ENCODE assay signal across 2 cellular contexts in the genomic region with DNA sequence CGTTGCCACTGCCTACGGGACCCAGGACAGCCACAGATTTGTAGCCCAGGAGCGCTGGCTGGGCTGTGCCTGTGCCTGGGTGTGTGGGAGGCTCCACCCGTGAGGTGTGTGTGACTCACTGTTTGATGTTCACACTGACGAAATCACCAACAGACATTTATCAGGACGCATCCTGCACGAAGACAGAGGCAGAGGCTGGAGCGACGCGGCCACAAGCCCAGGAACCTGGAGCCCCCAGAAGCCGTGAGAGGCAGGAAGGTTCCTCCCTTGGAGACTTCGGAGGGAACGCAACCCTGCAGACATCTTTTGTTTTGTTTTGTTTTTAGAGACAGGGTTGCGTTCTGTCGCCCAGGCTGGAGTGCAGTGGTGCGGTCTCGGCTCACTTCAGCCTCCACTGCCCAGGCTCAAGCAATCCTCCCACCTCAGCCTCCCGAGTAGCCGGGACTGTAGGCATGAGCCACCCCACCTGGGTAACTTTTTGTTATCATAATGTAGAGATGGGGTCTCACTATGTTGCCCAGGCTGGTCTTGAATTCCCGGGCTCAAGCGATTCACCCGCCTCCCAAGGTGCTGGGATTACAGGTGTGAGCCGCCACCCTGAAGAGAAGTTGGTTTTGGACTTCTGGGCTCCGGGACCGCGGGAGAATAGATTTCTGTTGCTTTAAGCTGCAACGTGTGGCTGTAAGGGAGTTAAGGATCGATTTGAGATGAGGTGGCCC.
TF ChIP-seq lines count a peak whose summit lies in the region.

No MANE protein-coding gene starts in this region.

TF ChIP-seq in GM12891, 5 proteins besides CTCF, POLR2A, EP300 and RAD21:
- TF ChIP-seq POLR2AphosphoS5 (IDR thresholded peaks at IDR 0.05; ENCODE audit: low read depth, low read length) (no peak), SPI1 (IDR thresholded peaks at IDR 0.05; ENCODE audit: low read depth, low read length) (no peak), TAF1 (IDR thresholded peaks at IDR 0.05; ENCODE audit: low read depth, low read length) (no peak), PAX5 (IDR thresholded peaks at IDR 0.05; ENCODE audit: insufficient read depth, low read length, severe bottlenecking) (no peak), POU2F2 (IDR thresholded peaks at IDR 0.05; ENCODE audit: low read depth, low read length) (no peak)

TF ChIP-seq in K562, 482 proteins besides CTCF, POLR2A, EP300 and RAD21 (continues in another document):
- TF ChIP-seq ZBTB33 (CRISPR knock-in tag; IDR thresholded peaks at IDR 0.05) = no peak
- TF ChIP-seq PYGO2 (tag; IDR thresholded peaks at IDR 0.05) = no peak
- TF ChIP-seq RCOR1 (IDR thresholded peaks at IDR 0.05; ENCODE audit: borderline replicate concordance in 1 of 2, low read depth in 2 of 2, low read length in 2 of 2) = peak in 1 of 2 experiments; percentile 87; a peak in 2 of 4 replicates
- TF ChIP-seq ZNF561 (CRISPR knock-in tag; conservative IDR thresholded peaks at IDR 0.05) = no peak
- no peak for TF ChIP-seq FOXJ3 (CRISPR knock-in tag; IDR thresholded peaks at IDR 0.05)
- TF ChIP-seq U2AF1 (optimal IDR thresholded peaks at IDR 0.05; ENCODE audit: low read depth, low read length) = no peak
- no peak for TF ChIP-seq BCL6 (CRISPR knock-in tag; IDR thresholded peaks at IDR 0.05)
- TF ChIP-seq ZNF197 (CRISPR knock-in tag; IDR thresholded peaks at IDR 0.05; ENCODE audit: low read depth) = no peak
- peak in 1 of 2 experiments; percentile 84; a peak in 2 of 4 replicates for TF ChIP-seq UBTF (IDR thresholded peaks at IDR 0.05; ENCODE audit: borderline replicate concordance in 1 of 2, low read depth in 2 of 2, low read length in 2 of 2)
- peak; percentile 79 for TF ChIP-seq MYNN (IDR thresholded peaks at IDR 0.05)
- TF ChIP-seq MYNN (CRISPR knock-in tag; IDR thresholded peaks at IDR 0.05) = no peak
- TF ChIP-seq NCOR1 (IDR thresholded peaks at IDR 0.05) = peak; percentile 10; the same call in 1 of the 2 replicates
- TF ChIP-seq MTA3 (IDR thresholded peaks at IDR 0.05; ENCODE audit: borderline replicate concordance) = peak; percentile 72
- no peak for TF ChIP-seq XRCC5 (IDR thresholded peaks at IDR 0.05; ENCODE audit: low read depth, low read length)
- TF ChIP-seq BMI1 (IDR thresholded peaks at IDR 0.05; ENCODE audit: low read length) = no peak
- no peak for TF ChIP-seq EWSR1 (IDR thresholded peaks at IDR 0.05; ENCODE audit: borderline replicate concordance, low read depth, partially characterized antibody)
- TF ChIP-seq GATA2 (CRISPR knock-in tag; IDR thresholded peaks at IDR 0.05) = no peak
- TF ChIP-seq ZNF79 (CRISPR knock-in tag; IDR thresholded peaks at IDR 0.05; ENCODE audit: low read depth) = no peak
- TF ChIP-seq PML (IDR thresholded peaks at IDR 0.05; ENCODE audit: low read length) = no peak
- peak; percentile 20 for TF ChIP-seq PRDM10 (IDR thresholded peaks at IDR 0.05; ENCODE audit: partially characterized antibody)
- 0 out of 2 replicates have a peak, but pooled peaks have one; percentile 33 for TF ChIP-seq ZNF583 (CRISPR knock-in tag; IDR thresholded peaks at IDR 0.05)
- TF ChIP-seq HIVEP1 (CRISPR knock-in tag; IDR thresholded peaks at IDR 0.05) = no peak
- TF ChIP-seq ZNF133 (CRISPR knock-in tag; IDR thresholded peaks at IDR 0.05) = no peak
- no peak for TF ChIP-seq SNRNP70 (optimal IDR thresholded peaks at IDR 0.05; ENCODE audit: low read depth, low read length)
- TF ChIP-seq, protein P1, sequence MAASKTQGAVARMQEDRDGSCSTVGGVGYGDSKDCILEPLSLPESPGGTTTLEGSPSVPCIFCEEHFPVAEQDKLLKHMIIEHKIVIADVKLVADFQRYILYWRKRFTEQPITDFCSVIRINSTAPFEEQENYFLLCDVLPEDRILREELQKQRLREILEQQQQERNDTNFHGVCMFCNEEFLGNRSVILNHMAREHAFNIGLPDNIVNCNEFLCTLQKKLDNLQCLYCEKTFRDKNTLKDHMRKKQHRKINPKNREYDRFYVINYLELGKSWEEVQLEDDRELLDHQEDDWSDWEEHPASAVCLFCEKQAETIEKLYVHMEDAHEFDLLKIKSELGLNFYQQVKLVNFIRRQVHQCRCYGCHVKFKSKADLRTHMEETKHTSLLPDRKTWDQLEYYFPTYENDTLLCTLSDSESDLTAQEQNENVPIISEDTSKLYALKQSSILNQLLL (CRISPR knock-in tag; IDR thresholded peaks at IDR 0.05; ENCODE audit: borderline replicate concordance) = no peak
- TF ChIP-seq YY1 (IDR thresholded peaks at IDR 0.05; ENCODE audit: borderline replicate concordance in 1 of 3, control insufficient read depth in 1 of 3, extremely low read depth in 1 of 3, insufficient read depth in 3 of 3, insufficient read length in 1 of 3, insufficient replicate concordance in 2 of 3, low read depth in 1 of 3, low read length in 2 of 3) = no peak
- TF ChIP-seq HDAC6 (IDR thresholded peaks at IDR 0.05; ENCODE audit: low read depth, low read length) = no peak
- TF ChIP-seq SMAD4 (CRISPR knock-in tag; conservative IDR thresholded peaks at IDR 0.05) = peak; percentile 82
- no peak for TF ChIP-seq NR3C1 (CRISPR knock-in tag; IDR thresholded peaks at IDR 0.05)
- TF ChIP-seq MYBL2 (IDR thresholded peaks at IDR 0.05; ENCODE audit: low read depth) = no peak
- no peak for TF ChIP-seq MYBL2 (CRISPR knock-in tag; IDR thresholded peaks at IDR 0.05; ENCODE audit: borderline replicate concordance)
- no peak for TF ChIP-seq ZNF24 (IDR thresholded peaks at IDR 0.05)
- no peak for TF ChIP-seq DEAF1 (CRISPR knock-in tag; IDR thresholded peaks at IDR 0.05)
- TF ChIP-seq FOXJ2 (tag; IDR thresholded peaks at IDR 0.05) = no peak
- TF ChIP-seq, protein P2, sequence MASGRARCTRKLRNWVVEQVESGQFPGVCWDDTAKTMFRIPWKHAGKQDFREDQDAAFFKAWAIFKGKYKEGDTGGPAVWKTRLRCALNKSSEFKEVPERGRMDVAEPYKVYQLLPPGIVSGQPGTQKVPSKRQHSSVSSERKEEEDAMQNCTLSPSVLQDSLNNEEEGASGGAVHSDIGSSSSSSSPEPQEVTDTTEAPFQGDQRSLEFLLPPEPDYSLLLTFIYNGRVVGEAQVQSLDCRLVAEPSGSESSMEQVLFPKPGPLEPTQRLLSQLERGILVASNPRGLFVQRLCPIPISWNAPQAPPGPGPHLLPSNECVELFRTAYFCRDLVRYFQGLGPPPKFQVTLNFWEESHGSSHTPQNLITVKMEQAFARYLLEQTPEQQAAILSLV (tag; IDR thresholded peaks at IDR 0.05) = no peak
- TF ChIP-seq NCOA2 (IDR thresholded peaks at IDR 0.05; ENCODE audit: partially characterized antibody in 2 of 2) = no peak
- TF ChIP-seq ZNF324 (CRISPR knock-in tag; IDR thresholded peaks at IDR 0.05) = 0 out of 2 replicates have a peak, but pooled peaks have one; percentile 51
- no peak for TF ChIP-seq ZNF263 (CRISPR knock-in tag; IDR thresholded peaks at IDR 0.05; ENCODE audit: borderline replicate concordance)
- peak in 1 of 2 experiments; percentile 54; a peak in 2 of 4 replicates for TF ChIP-seq NRF1 (conservative IDR thresholded peaks at IDR 0.05 in 1 of 2, IDR thresholded peaks at IDR 0.05 in 1 of 2)
- peak; percentile 47 for TF ChIP-seq POLR2G (IDR thresholded peaks at IDR 0.05; ENCODE audit: low read depth, low read length)
- no peak for TF ChIP-seq ZNF232 (CRISPR knock-in tag; IDR thresholded peaks at IDR 0.05)
- no peak for TF ChIP-seq SLC30A9 (CRISPR knock-in tag; IDR thresholded peaks at IDR 0.05)
- peak; percentile 83 for TF ChIP-seq LEF1 (IDR thresholded peaks at IDR 0.05)
- TF ChIP-seq MBD1 (CRISPR knock-in tag; IDR thresholded peaks at IDR 0.05) = 0 out of 2 replicates have a peak, but pooled peaks have one; percentile 8
- no peak for TF ChIP-seq ILK (tag; IDR thresholded peaks at IDR 0.05; ENCODE audit: borderline replicate concordance, low read depth)
- TF ChIP-seq MECOM (CRISPR knock-in tag; IDR thresholded peaks at IDR 0.05) = peak; percentile 72; the same call in 1 of the 2 replicates
- TF ChIP-seq KDM1A (IDR thresholded peaks at IDR 0.05) = peak; percentile 62 to 78
- no peak for TF ChIP-seq ZNF124 (CRISPR knock-in tag; IDR thresholded peaks at IDR 0.05)
